13 cellular contexts compared by ENCODE assay signal in genomic region chr4:7540216-7540615, GRCh38.
DNase-seq lines count a peak whose midpoint lies in the region; ATAC-seq lines count a peak whose summit lies in the region.
"Had no signal": no experiment of that assay in that cellular context is flagged by ENCODE, and none has a peak within 500 bp of the region (broad histone marks: within the 10 kb centered on the region; RNA-seq: fewer than 3 reads in every experiment).

No MANE protein-coding gene starts in this region.

- H3K36me3 ChIP-seq in BLaER1 (peaks cover 16% of the 10 kb centered on the region; the same call in 1 of the 2 replicates), MG63 (no peaks in the 10 kb centered on the region)
- H3K36me3 ChIP-seq: adrenal gland, heart right ventricle had no signal

- no peak for ATAC-seq in HG02970 (IDR thresholded peaks at IDR 0.05; ENCODE audit: low FRiP score, unreplicated experiment)
- ATAC-seq: left lobe of liver, Right ventricle myocardium inferior had no signal

- peaks cover 24% of the 10 kb centered on the region for H3K4me1 ChIP-seq in BLaER1
- H3K4me1 ChIP-seq: adrenal gland, heart right ventricle had no signal

- peak overlapping the region; percentile 36; the same call in 1 of the 2 replicates for H3K4me2 ChIP-seq in BLaER1

- H3K9me3 ChIP-seq in BLaER1 = peaks cover 7% of the 10 kb centered on the region; the same call in 1 of the 2 replicates
- H3K9me3 ChIP-seq in MG63 = no peaks in the 10 kb centered on the region
- H3K9me3 ChIP-seq: adrenal gland had no signal

- H3K9ac ChIP-seq in BLaER1 = no peak overlapping the region

- no peaks in the 10 kb centered on the region for H4K20me1 ChIP-seq in BLaER1

- H3K4me3 ChIP-seq in BLaER1 (no peak overlapping the region), MG63 (peak overlapping the region; percentile 32)
- H3K4me3 ChIP-seq: adrenal gland, heart right ventricle had no signal

- DNase-seq in Daoy (ENCODE audit: low read depth) (peak; percentile 30), MG63 (no peak), T1000 (lab: John Stamatoyannopoulos, UW) (peak; percentile 50), retina (no peak)
- DNase-seq in central memory CD4-positive, alpha-beta T cell = no peak
- DNase-seq: heart right ventricle, NCI-H1092, NCI-H446 had no signal

- H3K27ac ChIP-seq in BLaER1 = peak overlapping the region; percentile 53
- H3K27ac ChIP-seq: adrenal gland, heart right ventricle had no signal

- H3K27me3 ChIP-seq in BLaER1 = no peaks in the 10 kb centered on the region
- no peaks in the 10 kb centered on the region for H3K27me3 ChIP-seq in MG63
- H3K27me3 ChIP-seq: adrenal gland, heart right ventricle had no signal

Comparison
In these comparisons a context has a peak if more than half of its experiments do, and no peak if none do; other contexts are left out.
1. DNase-seq: peak in Daoy (single experiment) and T1000 (single experiment); none in MG63 (single experiment), retina (single experiment) and central memory CD4-positive, alpha-beta T cell (single experiment).